1 cellular context compared by ENCODE assay signal in the genomic region with DNA sequence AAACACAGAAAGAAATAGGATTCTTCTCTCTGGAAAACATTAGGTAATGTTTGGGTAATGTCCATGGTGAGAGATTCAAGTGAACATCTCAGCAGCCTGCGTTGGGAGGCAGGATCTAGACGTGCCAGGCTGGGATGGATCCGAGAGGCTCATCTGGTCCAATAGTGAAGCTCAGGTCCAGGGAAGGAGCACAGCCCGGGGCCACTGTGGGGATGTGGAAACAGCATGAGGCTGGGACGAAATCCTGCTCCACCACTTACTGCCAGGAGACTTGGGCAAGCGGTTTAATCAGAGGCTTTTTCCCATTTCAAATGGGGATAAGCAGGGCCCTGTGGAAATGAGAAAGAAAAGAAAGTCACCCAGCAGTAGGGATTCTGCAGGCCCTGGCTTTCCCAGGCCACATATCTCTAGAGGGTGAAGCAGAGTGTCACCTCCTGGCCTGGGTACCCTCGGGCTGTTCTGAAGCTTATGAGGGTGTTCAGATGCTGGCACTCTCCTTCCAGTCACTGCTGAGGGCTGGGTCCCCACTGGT.
TF ChIP-seq lines count a peak whose summit lies in the region.

No MANE protein-coding gene starts in this region.

TF ChIP-seq in SK-N-SH, 30 proteins besides CTCF, POLR2A, EP300 and RAD21 (continued from another document):
- TF ChIP-seq, protein P1, sequence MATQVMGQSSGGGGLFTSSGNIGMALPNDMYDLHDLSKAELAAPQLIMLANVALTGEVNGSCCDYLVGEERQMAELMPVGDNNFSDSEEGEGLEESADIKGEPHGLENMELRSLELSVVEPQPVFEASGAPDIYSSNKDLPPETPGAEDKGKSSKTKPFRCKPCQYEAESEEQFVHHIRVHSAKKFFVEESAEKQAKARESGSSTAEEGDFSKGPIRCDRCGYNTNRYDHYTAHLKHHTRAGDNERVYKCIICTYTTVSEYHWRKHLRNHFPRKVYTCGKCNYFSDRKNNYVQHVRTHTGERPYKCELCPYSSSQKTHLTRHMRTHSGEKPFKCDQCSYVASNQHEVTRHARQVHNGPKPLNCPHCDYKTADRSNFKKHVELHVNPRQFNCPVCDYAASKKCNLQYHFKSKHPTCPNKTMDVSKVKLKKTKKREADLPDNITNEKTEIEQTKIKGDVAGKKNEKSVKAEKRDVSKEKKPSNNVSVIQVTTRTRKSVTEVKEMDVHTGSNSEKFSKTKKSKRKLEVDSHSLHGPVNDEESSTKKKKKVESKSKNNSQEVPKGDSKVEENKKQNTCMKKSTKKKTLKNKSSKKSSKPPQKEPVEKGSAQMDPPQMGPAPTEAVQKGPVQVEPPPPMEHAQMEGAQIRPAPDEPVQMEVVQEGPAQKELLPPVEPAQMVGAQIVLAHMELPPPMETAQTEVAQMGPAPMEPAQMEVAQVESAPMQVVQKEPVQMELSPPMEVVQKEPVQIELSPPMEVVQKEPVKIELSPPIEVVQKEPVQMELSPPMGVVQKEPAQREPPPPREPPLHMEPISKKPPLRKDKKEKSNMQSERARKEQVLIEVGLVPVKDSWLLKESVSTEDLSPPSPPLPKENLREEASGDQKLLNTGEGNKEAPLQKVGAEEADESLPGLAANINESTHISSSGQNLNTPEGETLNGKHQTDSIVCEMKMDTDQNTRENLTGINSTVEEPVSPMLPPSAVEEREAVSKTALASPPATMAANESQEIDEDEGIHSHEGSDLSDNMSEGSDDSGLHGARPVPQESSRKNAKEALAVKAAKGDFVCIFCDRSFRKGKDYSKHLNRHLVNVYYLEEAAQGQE (IDR thresholded peaks at IDR 0.05; ENCODE audit: low read depth, low read length) = no peak
- no peak for TF ChIP-seq GATA2 (CRISPR knock-in tag; IDR thresholded peaks at IDR 0.05)
- TF ChIP-seq RXRA (IDR thresholded peaks at IDR 0.05; ENCODE audit: borderline replicate concordance, low read depth) = no peak
- no peak for TF ChIP-seq FOSL2 (IDR thresholded peaks at IDR 0.05; ENCODE audit: borderline replicate concordance, low read depth)
- TF ChIP-seq FOXJ3 (CRISPR knock-in tag; IDR thresholded peaks at IDR 0.05) = no peak
- no peak for TF ChIP-seq EZH2phosphoT487 (IDR thresholded peaks at IDR 0.05; ENCODE audit: borderline replicate concordance, low read depth)
- no peak for TF ChIP-seq NRF1 (IDR thresholded peaks at IDR 0.05; ENCODE audit: low read depth, low read length)
